In genomic region chr10:127922206-127922605, GRCh38 we compare ENCODE assay signal across 18 cellular contexts. TPM values are rescaled to one million over a fixed set of nuclear protein-coding genes. Genes with fewer than 3 reads are reported as not detected.
DNase-seq lines count a peak whose midpoint lies in the region; ATAC-seq and TF ChIP-seq lines count a peak whose summit lies in the region.
"Had no signal": no experiment of that assay in that cellular context is flagged by ENCODE, and none has a peak within 500 bp of the region (broad histone marks: within the 10 kb centered on the region; RNA-seq: fewer than 3 reads in every experiment).

No MANE protein-coding gene starts in this region.

- peak overlapping the region; percentile 72 for H3K27ac ChIP-seq in ACC112 (ENCODE audit: low read depth, low read length)
- H3K27ac ChIP-seq in RWPE2 (ENCODE audit: poor library complexity, severe bottlenecking): peak overlapping the region; percentile 79
- H3K27ac ChIP-seq in esophagus squamous epithelium: peak overlapping the region in 3 of 4 donors; percentile 17 to 45 (median 39)
- peak overlapping the region; percentile 38 to 62 (median 56) for H3K27ac ChIP-seq in sigmoid colon

- ATAC-seq in RWPE2 (ENCODE audit: low read depth): no peak
- ATAC-seq: activated CD8-positive, alpha-beta T cell treated with anti-CD3 and anti-CD28 coated beads for 36 hours; natural killer cell treated with Interleukin-12 subunit alpha and Interleukin-12 subunit beta and Interleukin-15 and Interleukin-18, amount 100 ng/mL, for 72 hours; stimulated activated naive CD8-positive, alpha-beta T cell treated with anti-CD3 and anti-CD28 coated beads, Interleukin-15, amount 100 ng/mL, for 72 hours had no signal

- no peak for DNase-seq in RWPE2 (ENCODE audit: low spot score)
- no peak for DNase-seq in esophagus squamous epithelium (lab: John Stamatoyannopoulos, UW)
- DNase-seq in sigmoid colon: peak; percentile 39
- no peak for DNase-seq in KG1 (lab: John Stamatoyannopoulos, UW)
- no peak for DNase-seq in activated CD8-positive, alpha-beta memory T cell treated with anti-CD3 and anti-CD28 coated beads, Interleukin-2, amount 50 U/mL, for 4 hours
- DNase-seq in H4 (ENCODE audit: low spot score): no peak
- DNase-seq in stimulated activated CD4-positive, alpha-beta T cell treated with anti-CD3 and anti-CD28 coated beads, Interleukin-2, amount 100 ng/mL, for 48 hours: no peak
- DNase-seq: activated B cell treated with CpG ODN at 0.5 μM for 24 hours; activated CD8-positive, alpha-beta T cell treated with anti-CD3 and anti-CD28 coated beads for 36 hours; MM.1S; NCI-H187 treated with DMSO at 0.1 percent for 48 hours; NCI-H446 treated with DMSO at 0.1 percent for 48 hours; SHP77 treated with DMSO at 0.1 percent for 48 hours; stimulated activated naive CD8-positive, alpha-beta T cell treated with anti-CD3 and anti-CD28 coated beads, Interleukin-15, amount 100 ng/mL, for 72 hours; T-helper 2 cell had no signal

- TF ChIP-seq POLR2A in esophagus squamous epithelium (IDR thresholded peaks at IDR 0.05) (no peak), sigmoid colon (IDR thresholded peaks at IDR 0.05) (no peak)

- H3K36me3 ChIP-seq in ACC112 (ENCODE audit: insufficient read depth, low read length) (no peaks in the 10 kb centered on the region), RWPE2 (ENCODE audit: low read depth) (no peaks in the 10 kb centered on the region), esophagus squamous epithelium (no peaks in the 10 kb centered on the region), sigmoid colon (no peaks in the 10 kb centered on the region)

- intact Hi-C loops in esophagus squamous epithelium (cut with DNase I): no loop called here
- intact Hi-C loops in sigmoid colon (cut with DNase I): no loop called here

- H3K27me3 ChIP-seq in ACC112 (ENCODE audit: insufficient read depth, low read length) (no peaks in the 10 kb centered on the region), RWPE2 (ENCODE audit: insufficient read depth, poor library complexity, severe bottlenecking) (no peaks in the 10 kb centered on the region), esophagus squamous epithelium (no peaks in the 10 kb centered on the region), sigmoid colon (no peaks in the 10 kb centered on the region)

- H3K79me2 ChIP-seq in ACC112 (ENCODE audit: control insufficient read depth, insufficient read depth, low read length, unreplicated experiment): peaks cover 5% of the 10 kb centered on the region

- H3K4me3 ChIP-seq in ACC112 (ENCODE audit: low read depth, low read length) (no peak overlapping the region), RWPE2 (ENCODE audit: severe bottlenecking) (no peak overlapping the region), esophagus squamous epithelium (no peak overlapping the region), sigmoid colon (no peak overlapping the region)

- WGBS in esophagus squamous epithelium, 2 donors: 91 to 95% methylated on average over 5 to 7 of the region's 9 CpGs
- 95 to 96% methylated on average over 9 of the region's 9 CpGs for WGBS in sigmoid colon, 2 donors

- TF ChIP-seq CTCF in RWPE2 (IDR thresholded peaks at IDR 0.05; ENCODE audit: poor library complexity, severe bottlenecking) (no peak), esophagus squamous epithelium (IDR thresholded peaks at IDR 0.05) (no peak), sigmoid colon (IDR thresholded peaks at IDR 0.05) (no peak)

- TF ChIP-seq EP300 in sigmoid colon (IDR thresholded peaks at IDR 0.05): no peak

- H3K4me1 ChIP-seq in ACC112 (ENCODE audit: control insufficient read depth, insufficient read depth, low read length, unreplicated experiment) (peaks cover 39% of the 10 kb centered on the region), RWPE2 (ENCODE audit: insufficient read depth, poor library complexity, severe bottlenecking) (peaks cover 35% of the 10 kb centered on the region), esophagus squamous epithelium (peaks cover 0 to 35% (median 11%) of the 10 kb centered on the region in 3 donors), sigmoid colon (peaks cover 0 to 48% (median 20%) of the 10 kb centered on the region in 4 donors)

- H2AFZ ChIP-seq in ACC112 (ENCODE audit: low read length, unreplicated experiment): no peak overlapping the region

- no peaks in the 10 kb centered on the region for H3K9me3 ChIP-seq in RWPE2 (ENCODE audit: severe bottlenecking)
- H3K9me3 ChIP-seq in esophagus squamous epithelium: no peaks in the 10 kb centered on the region
- H3K9me3 ChIP-seq in sigmoid colon: no peaks in the 10 kb centered on the region

RNA-seq across cellular contexts. Expression of gene PTPRE, which starts 15.3 kb away (rescaled TPM):
- total RNA-seq in esophagus squamous epithelium (10 to 100 TPM in 3 of 4 donors, 1 to 10 TPM in 1; 9.8 to 24.9 (median 22.7) TPM), sigmoid colon (10 to 100 TPM; 10.7 to 17.9 (median 13.8) TPM)
- polyA plus RNA-seq in sigmoid colon: 10 to 100 TPM in 1 of 3 donors, 1 to 10 TPM in 2; 4.2 to 11.9 (median 5.1) TPM
- 3.5 and 4.0 TPM in 2 replicates for total RNA-seq in H4 (2014; rRNA removed; shearing (Covaris generic))

RNA-seq across cellular contexts. Expression of gene CLRN3, which starts 29.5 kb away (rescaled TPM):
- total RNA-seq in esophagus squamous epithelium (not detected), sigmoid colon (not detected)
- polyA plus RNA-seq in sigmoid colon: 10 to 100 TPM; 37.8 to 88.9 (median 56.2) TPM
- total RNA-seq in H4 (2014; rRNA removed; shearing (Covaris generic)): 0.64 TPM in 1 of 2 replicates, not detected in the other
- total RNA-seq: activated B cell treated with CpG ODN at 0.5 μM for 24 hours; activated CD8-positive, alpha-beta T cell treated with anti-CD3 and anti-CD28 coated beads for 36 hours; activated T-helper 1 cell treated with anti-CD3 and anti-CD28 coated beads, Interleukin-12 subunit alpha, Interleukin-12 subunit beta, Interleukin-2, Interleukin-4 antibody, amounts not matched to agents 30 ng/mL and 10 ng/mL and 1 ng/mL, durations not matched to agents 14 hours and 24 hours and 36 hours; natural killer cell treated with Interleukin-12 subunit alpha and Interleukin-12 subunit beta and Interleukin-15 and Interleukin-18, amount 100 ng/mL, for 72 hours had no signal
